9 cellular contexts compared by ENCODE assay signal in genomic region chr19:39327990-39328705, GRCh38. TPM values are rescaled to one million over a fixed set of nuclear protein-coding genes. Genes with fewer than 3 reads are reported as not detected.
A peak's percentile ranks its signal among the peaks of the same experiment; 100 is the strongest.
DNase-seq lines count a peak whose midpoint lies in the region; ATAC-seq and TF ChIP-seq lines count a peak whose summit lies in the region.
"Had no signal": no experiment of that assay in that cellular context is flagged by ENCODE, and none has a peak within 500 bp of the region (broad histone marks: within the 10 kb centered on the region; RNA-seq: fewer than 3 reads in every experiment).

No MANE protein-coding gene starts in this region.

- H3K4me1 ChIP-seq in Panc1 (ENCODE audit: control insufficient read depth, insufficient read depth, low read length): peaks cover 7% of the 10 kb centered on the region; the same call in 1 of the 2 replicates

- H4K20me1 ChIP-seq in neural cell (ENCODE audit: insufficient read depth): no peaks in the 10 kb centered on the region

- H3K27ac Mint-ChIP-seq in activated T-helper 1 cell treated with anti-CD3 and anti-CD28 coated beads, Interleukin-12 subunit alpha, Interleukin-12 subunit beta, Interleukin-2, Interleukin-4 antibody, amounts not matched to agents 30 ng/mL and 10 ng/mL and 1 ng/mL, durations not matched to agents 14 hours and 24 hours and 36 hours: peak overlapping the region; percentile 35
- peak overlapping the region; percentile 71 to 82 for H3K27ac Mint-ChIP-seq in stimulated activated naive CD8-positive, alpha-beta T cell treated with anti-CD3 and anti-CD28 coated beads, Interleukin-15, amount 100 ng/mL, for 72 hours

- TF ChIP-seq RAD21 in neural cell (conservative IDR thresholded peaks at IDR 0.05): peak; percentile 98

- ATAC-seq in Panc1 (peak; percentile 84), HG03135 (IDR thresholded peaks at IDR 0.05; ENCODE audit: unreplicated experiment) (no peak)
- peak; percentile 57 for ATAC-seq in stimulated activated naive CD8-positive, alpha-beta T cell treated with anti-CD3 and anti-CD28 coated beads, Interleukin-15, amount 100 ng/mL, for 72 hours

- peak overlapping the region; percentile 46 for H2AFZ ChIP-seq in neural cell (ENCODE audit: low read depth, low read length)

- CTCF ChIA-PET in Panc1 (lab: Charles Lee): interaction anchor here (0.5 to 7.2 kb wide), 41 partner anchors 10 to 603 kb away, joined by 3 to 78 read pairs (median 4); partner anchors contain the start of genes IFNL1, MED29, PAF1 and SAMD4B

- intact Hi-C loops in Panc1 (cut with micrococcal nuclease; ENCODE audit: unreplicated experiment): loop anchor here (1.0 to 5.0 kb wide), 6 partner anchors 83 to 465 kb away; no protein-coding TSS in a partner anchor
- intact Hi-C loops in activated T-helper 1 cell treated with anti-CD3 and anti-CD28 coated beads, Interleukin-12 subunit alpha, Interleukin-12 subunit beta, Interleukin-2, Interleukin-4 antibody, amounts not matched to agents 30 ng/mL and 10 ng/mL and 1 ng/mL, durations not matched to agents 14 hours and 24 hours and 36 hours (cut with micrococcal nuclease): loop anchor here (1.0 kb wide), 2 partner anchors 116 to 206 kb away; no protein-coding TSS in a partner anchor

- BruUV-seq in Panc1 (replicated peaks; lab: Mats Ljungman, UMichigan): no TSS peak

- H3K9ac ChIP-seq in neural cell (ENCODE audit: low read length): peak overlapping the region; percentile 44

- H3F3A ChIP-seq in neural cell (ENCODE audit: insufficient read depth, low read length, poor library complexity, severe bottlenecking): no peaks in the 10 kb centered on the region

- H3K4me3 ChIP-seq in Panc1 (ENCODE audit: low read depth in 2 of 2, low read length in 2 of 2) (no peak overlapping the region), neural cell (ENCODE audit: low read length) (no peak overlapping the region)

- H3K79me2 ChIP-seq in neural cell (replicated peaks; ENCODE audit: insufficient read depth, low read length): no peaks in the 10 kb centered on the region

- H3K36me3 Mint-ChIP-seq in activated T-helper 1 cell treated with anti-CD3 and anti-CD28 coated beads, Interleukin-12 subunit alpha, Interleukin-12 subunit beta, Interleukin-2, Interleukin-4 antibody, amounts not matched to agents 30 ng/mL and 10 ng/mL and 1 ng/mL, durations not matched to agents 14 hours and 24 hours and 36 hours (ENCODE audit: low read depth): peaks cover 22% of the 10 kb centered on the region

- no peaks in the 10 kb centered on the region for H3K9me3 Mint-ChIP-seq in activated T-helper 1 cell treated with anti-CD3 and anti-CD28 coated beads, Interleukin-12 subunit alpha, Interleukin-12 subunit beta, Interleukin-2, Interleukin-4 antibody, amounts not matched to agents 30 ng/mL and 10 ng/mL and 1 ng/mL, durations not matched to agents 14 hours and 24 hours and 36 hours
- H3K9me3 Mint-ChIP-seq in stimulated activated naive CD8-positive, alpha-beta T cell treated with anti-CD3 and anti-CD28 coated beads, Interleukin-15, amount 100 ng/mL, for 72 hours: no peaks in the 10 kb centered on the region

- no peaks in the 10 kb centered on the region for H3K27me3 Mint-ChIP-seq in activated T-helper 1 cell treated with anti-CD3 and anti-CD28 coated beads, Interleukin-12 subunit alpha, Interleukin-12 subunit beta, Interleukin-2, Interleukin-4 antibody, amounts not matched to agents 30 ng/mL and 10 ng/mL and 1 ng/mL, durations not matched to agents 14 hours and 24 hours and 36 hours (ENCODE audit: insufficient read depth)
- no peaks in the 10 kb centered on the region for H3K27me3 Mint-ChIP-seq in stimulated activated naive CD8-positive, alpha-beta T cell treated with anti-CD3 and anti-CD28 coated beads, Interleukin-15, amount 100 ng/mL, for 72 hours

- TF ChIP-seq CTCF in Panc1 (IDR thresholded peaks at IDR 0.05) (no peak), neural cell (IDR thresholded peaks at IDR 0.05; ENCODE audit: poor library complexity, severe bottlenecking) (peak; percentile 95)

- POLR2A ChIA-PET in Panc1 (lab: Charles Lee): interaction anchor here (0.5 to 1.4 kb wide), 8 partner anchors 36 to 476 kb away, joined by 3 to 16 read pairs (median 3); partner anchors contain the start of genes MED29, PAF1 and PLEKHG2

- H3K27me3 ChIP-seq in Panc1 (ENCODE audit: control insufficient read depth, insufficient read depth, low read length) (no peaks in the 10 kb centered on the region), neural cell (ENCODE audit: insufficient read depth, low read depth, low read length) (no peaks in the 10 kb centered on the region)

- H3K9me2 ChIP-seq in neural cell (ENCODE audit: insufficient read depth, low read length): no peaks in the 10 kb centered on the region

- DNase-seq in COLO668 (lab: John Stamatoyannopoulos, UW; ENCODE audit: unreplicated experiment) (peak; percentile 65), HUDEP-2 (lab: John Stamatoyannopoulos, UW; ENCODE audit: unreplicated experiment in 76 of 76) (peak in 65 of 76 experiments; percentile 19 to 89 (median 69)), Panc1 (ENCODE audit: low read depth, low spot score) (peak; percentile 97), fibroblast of peridontal ligament (ENCODE audit: extremely low read depth) (peak; percentile 74)
- peak; percentile 68 for DNase-seq in activated T-helper 1 cell treated with anti-CD3 and anti-CD28 coated beads, Interleukin-12 subunit alpha, Interleukin-12 subunit beta, Interleukin-2, Interleukin-4 antibody, amounts not matched to agents 30 ng/mL and 10 ng/mL and 1 ng/mL, durations not matched to agents 14 hours and 24 hours and 36 hours (ENCODE audit: low spot score)
- DNase-seq in stimulated activated naive CD8-positive, alpha-beta T cell treated with anti-CD3 and anti-CD28 coated beads, Interleukin-15, amount 100 ng/mL, for 72 hours: peak; percentile 73 to 75

- no peak overlapping the region for H3K4me3 Mint-ChIP-seq in activated T-helper 1 cell treated with anti-CD3 and anti-CD28 coated beads, Interleukin-12 subunit alpha, Interleukin-12 subunit beta, Interleukin-2, Interleukin-4 antibody, amounts not matched to agents 30 ng/mL and 10 ng/mL and 1 ng/mL, durations not matched to agents 14 hours and 24 hours and 36 hours
- H3K4me3 Mint-ChIP-seq in stimulated activated naive CD8-positive, alpha-beta T cell treated with anti-CD3 and anti-CD28 coated beads, Interleukin-15, amount 100 ng/mL, for 72 hours: no peak overlapping the region

- H3K27ac ChIP-seq in Panc1 (ENCODE audit: low read length) (peak overlapping the region; percentile 2), neural cell (ENCODE audit: low read length) (peak overlapping the region; percentile 6)

- in situ Hi-C loops in Panc1 (cut with HindIII; ENCODE audit: low pct_unique_long_range_greater_than_20kb, low sequenced_read_pairs): no loop called here

- peaks cover 31% of the 10 kb centered on the region for H3K4me1 Mint-ChIP-seq in activated T-helper 1 cell treated with anti-CD3 and anti-CD28 coated beads, Interleukin-12 subunit alpha, Interleukin-12 subunit beta, Interleukin-2, Interleukin-4 antibody, amounts not matched to agents 30 ng/mL and 10 ng/mL and 1 ng/mL, durations not matched to agents 14 hours and 24 hours and 36 hours (ENCODE audit: low read depth)
- H3K4me1 Mint-ChIP-seq in stimulated activated naive CD8-positive, alpha-beta T cell treated with anti-CD3 and anti-CD28 coated beads, Interleukin-15, amount 100 ng/mL, for 72 hours: peaks cover 55% of the 10 kb centered on the region

- H3K4me2 ChIP-seq in neural cell (ENCODE audit: low read length): peak overlapping the region; percentile 20

- TF ChIP-seq EP300 in neural cell (conservative IDR thresholded peaks at IDR 0.05; ENCODE audit: poor library complexity, severe bottlenecking): no peak

- H3K36me3 ChIP-seq in Panc1 (ENCODE audit: control insufficient read depth, insufficient read depth, low read length) (no peaks in the 10 kb centered on the region), neural cell (ENCODE audit: insufficient read depth, low read length) (no peaks in the 10 kb centered on the region)

- H3K9me3 ChIP-seq in Panc1 (ENCODE audit: control insufficient read depth, insufficient read depth, low read depth, low read length) (no peaks in the 10 kb centered on the region), neural cell (ENCODE audit: low read length) (no peaks in the 10 kb centered on the region)

TF ChIP-seq in neural cell, 6 proteins besides CTCF, POLR2A, EP300 and RAD21:
- TF ChIP-seq POLR2AphosphoS5 (IDR thresholded peaks at IDR 0.05) (no peak), SMC3 (conservative IDR thresholded peaks at IDR 0.05; ENCODE audit: poor library complexity) (peak; percentile 98)

RNA-seq across cellular contexts. Expression of gene LRFN1, which starts 7.5 kb away (rescaled TPM):
- 15.2 TPM for total RNA-seq in Panc1 (2021; ENCODE audit: unreplicated experiment)
- 28.4 TPM for polyA plus RNA-seq in Panc1 (2012; ENCODE audit: insufficient read length)
- total RNA-seq in activated T-helper 1 cell treated with anti-CD3 and anti-CD28 coated beads, Interleukin-12 subunit alpha, Interleukin-12 subunit beta, Interleukin-2, Interleukin-4 antibody, amounts not matched to agents 30 ng/mL and 10 ng/mL and 1 ng/mL, durations not matched to agents 14 hours and 24 hours and 36 hours: 5.7 and 6.0 TPM in 2 replicates
- polyA plus RNA-seq in neural cell: 1.9 and 2.2 TPM in 2 replicates
- 8.5 and 9.5 TPM in 2 replicates for polyA minus RNA-seq in neural cell

RNA-seq across cellular contexts. Expression of gene GMFG, which starts 7.7 kb away (rescaled TPM):
- 3.7 TPM for total RNA-seq in Panc1 (2021; ENCODE audit: unreplicated experiment)
- 1.5 TPM for polyA plus RNA-seq in Panc1 (2012; ENCODE audit: insufficient read length)
- total RNA-seq in activated T-helper 1 cell treated with anti-CD3 and anti-CD28 coated beads, Interleukin-12 subunit alpha, Interleukin-12 subunit beta, Interleukin-2, Interleukin-4 antibody, amounts not matched to agents 30 ng/mL and 10 ng/mL and 1 ng/mL, durations not matched to agents 14 hours and 24 hours and 36 hours: 355 and 359 TPM in 2 replicates
- polyA plus RNA-seq in neural cell: 0.35 TPM in 1 of 2 replicates, not detected in the other
- polyA minus RNA-seq in neural cell: not detected in 2 replicates

RNA-seq across cellular contexts. Expression of gene SAMD4B, which starts 14.1 kb away (rescaled TPM):
- 1,339 TPM for total RNA-seq in Panc1 (2021; ENCODE audit: unreplicated experiment)
- polyA plus RNA-seq in Panc1 (2012; ENCODE audit: insufficient read length): 1,600 TPM
- total RNA-seq in activated T-helper 1 cell treated with anti-CD3 and anti-CD28 coated beads, Interleukin-12 subunit alpha, Interleukin-12 subunit beta, Interleukin-2, Interleukin-4 antibody, amounts not matched to agents 30 ng/mL and 10 ng/mL and 1 ng/mL, durations not matched to agents 14 hours and 24 hours and 36 hours: 71.3 and 71.8 TPM in 2 replicates
- polyA plus RNA-seq in neural cell: 17.9 and 19.3 TPM in 2 replicates
- polyA minus RNA-seq in neural cell: 46.1 and 46.7 TPM in 2 replicates

RNA-seq across cellular contexts. Expression of gene IFNL1, which starts 31.9 kb away (rescaled TPM):
- total RNA-seq in Panc1 (2021; ENCODE audit: unreplicated experiment): 0.57 TPM
- polyA plus RNA-seq in Panc1 (2012; ENCODE audit: insufficient read length): 0.27 TPM
- 0.23 TPM in 1 of 2 replicates, not detected in the other for total RNA-seq in activated T-helper 1 cell treated with anti-CD3 and anti-CD28 coated beads, Interleukin-12 subunit alpha, Interleukin-12 subunit beta, Interleukin-2, Interleukin-4 antibody, amounts not matched to agents 30 ng/mL and 10 ng/mL and 1 ng/mL, durations not matched to agents 14 hours and 24 hours and 36 hours
- not detected in 2 replicates for polyA plus RNA-seq in neural cell
- not detected in 2 replicates for polyA minus RNA-seq in neural cell

RNA-seq across cellular contexts. Expression of gene IFNL2, which starts 60.0 kb away (rescaled TPM):
- total RNA-seq in Panc1 (2021; ENCODE audit: unreplicated experiment): 0.33 TPM
- not detected for polyA plus RNA-seq in Panc1 (2012; ENCODE audit: insufficient read length)
- total RNA-seq in activated T-helper 1 cell treated with anti-CD3 and anti-CD28 coated beads, Interleukin-12 subunit alpha, Interleukin-12 subunit beta, Interleukin-2, Interleukin-4 antibody, amounts not matched to agents 30 ng/mL and 10 ng/mL and 1 ng/mL, durations not matched to agents 14 hours and 24 hours and 36 hours: not detected in 2 replicates
- not detected in 2 replicates for polyA plus RNA-seq in neural cell
- polyA minus RNA-seq in neural cell: not detected in 2 replicates
- total RNA-seq: T-helper 2 cell treated with Interferon-gamma antibody and Interleukin-4, amounts not matched to agents 100 ng/mL and 5 ng/mL, for 36 hours had no signal

Comparison
In these comparisons a context has a peak if more than half of its experiments do, and no peak if none do; other contexts are left out.
1. RNA of gene GMFG, which starts 7.7 kb away (total RNA-seq): 355 to 359 TPM in activated T-helper 1 cell treated with anti-CD3 and anti-CD28 coated beads, Interleukin-12 subunit alpha, Interleukin-12 subunit beta, Interleukin-2, Interleukin-4 antibody, amounts not matched to agents 30 ng/mL and 10 ng/mL and 1 ng/mL, durations not matched to agents 14 hours and 24 hours and 36 hours; 3.7 TPM in Panc1 (single experiment); every median in the first group is over 10 times any median in the second.
2. RNA of gene SAMD4B, which starts 14.1 kb away (total RNA-seq): 1,339 TPM in Panc1 (single experiment); 71.3 to 71.8 TPM in activated T-helper 1 cell treated with anti-CD3 and anti-CD28 coated beads, Interleukin-12 subunit alpha, Interleukin-12 subunit beta, Interleukin-2, Interleukin-4 antibody, amounts not matched to agents 30 ng/mL and 10 ng/mL and 1 ng/mL, durations not matched to agents 14 hours and 24 hours and 36 hours; every median in the first group is over 10 times any median in the second.
3. Peak in every context shown above with its lines, with median percentiles within 50 percentile points of each other: DNase-seq.